ENCODE assay signal across 9 cellular contexts in genomic region chr15:33309602-33310276, GRCh38. TPM values are rescaled to one million over a fixed set of nuclear protein-coding genes. Genes with fewer than 3 reads are reported as not detected.
DNase-seq lines count a peak whose midpoint lies in the region; ATAC-seq and TF ChIP-seq lines count a peak whose summit lies in the region.
"Had no signal": no experiment of that assay in that cellular context is flagged by ENCODE, and none has a peak within 500 bp of the region (broad histone marks: within the 10 kb centered on the region; RNA-seq: fewer than 3 reads in every experiment).

No MANE protein-coding gene starts in this region.

- H3K27me3 ChIP-seq in cardiac muscle cell (peaks cover 57% of the 10 kb centered on the region), upper lobe of right lung (peaks cover 22% of the 10 kb centered on the region), upper lobe of left lung (peaks cover 0 to 14% (median 5%) of the 10 kb centered on the region in 4 donors)

- H3K4me1 ChIP-seq in cardiac muscle cell (ENCODE audit: low read depth) (no peaks in the 10 kb centered on the region), upper lobe of right lung (no peaks in the 10 kb centered on the region), upper lobe of left lung (peaks cover 0 to 8% (median 0%) of the 10 kb centered on the region in 4 donors)

- H3K9me3 ChIP-seq in cardiac muscle cell (ENCODE audit: low read depth) (no peaks in the 10 kb centered on the region), iPS-18c (ENCODE audit: control insufficient read depth, insufficient read depth, low read length) (no peaks in the 10 kb centered on the region), upper lobe of right lung (no peaks in the 10 kb centered on the region), upper lobe of left lung (no peaks in the 10 kb centered on the region)

- WGBS in upper lobe of left lung, 2 donors, result 46% methylated on average over 7 of the region's 7 CpGs

- peak; percentile 4 to 63 for DNase-seq in cardiac muscle cell (ENCODE audit: low read depth in 1 of 2, low spot score in 1 of 2)
- DNase-seq in Right ventricle myocardium inferior (ENCODE audit: missing footprints), result no peak
- DNase-seq in RPMI7951 (ENCODE audit: low read depth), result peak; percentile 25
- DNase-seq in upper lobe of right lung, result no peak
- DNase-seq in upper lobe of left lung, result no peak
- DNase-seq in LoVo (ENCODE audit: low spot score), result no peak
- DNase-seq: CD4-positive, alpha-beta memory T cell had no signal

- ATAC-seq in Right ventricle myocardium inferior (no peak), upper lobe of right lung (no peak), GM19324 (IDR thresholded peaks at IDR 0.05; ENCODE audit: low FRiP score, unreplicated experiment) (no peak), upper lobe of left lung (ENCODE audit: low FRiP score in 2 of 2) (no peak)

- H3K36me3 ChIP-seq in cardiac muscle cell (no peaks in the 10 kb centered on the region), upper lobe of right lung (no peaks in the 10 kb centered on the region), upper lobe of left lung (no peaks in the 10 kb centered on the region)

- TF ChIP-seq POLR2A in upper lobe of left lung (IDR thresholded peaks at IDR 0.05), result no peak

- intact Hi-C loops in Right ventricle myocardium inferior (cut with DNase I) (no loop called here), upper lobe of right lung (cut with DNase I) (no loop called here)

- TF ChIP-seq CTCF in cardiac muscle cell (IDR thresholded peaks at IDR 0.05; ENCODE audit: low read depth, low read length) (peak; percentile 21), upper lobe of right lung (IDR thresholded peaks at IDR 0.05) (peak; percentile 23), upper lobe of left lung (IDR thresholded peaks at IDR 0.05) (peak in 1 of 6 experiments; percentile 15)

- H3K4me3 ChIP-seq in cardiac muscle cell (no peak overlapping the region), iPS-18c (ENCODE audit: insufficient read depth, low read depth, low read length) (peak overlapping the region; percentile 69; the same call in 1 of the 2 replicates), upper lobe of right lung (no peak overlapping the region), upper lobe of left lung (no peak overlapping the region)

- H3K27ac ChIP-seq in cardiac muscle cell (no peak overlapping the region), upper lobe of right lung (no peak overlapping the region), upper lobe of left lung (no peak overlapping the region)

- no peak for TF ChIP-seq EP300 in upper lobe of left lung (IDR thresholded peaks at IDR 0.05)

RNA-seq across cellular contexts. Expression of gene RYR3, which starts 1.0 kb away (rescaled TPM):
- 0.39 and 0.42 TPM in 2 replicates for total RNA-seq in cardiac muscle cell
- polyA plus RNA-seq in cardiac muscle cell, result 0.54 and 0.72 TPM in 2 replicates
- total RNA-seq in Right ventricle myocardium inferior, result not detected
- under 0.01 TPM in 1 of 2 replicates, not detected in the other for total RNA-seq in RPMI7951 (2014; rRNA removed; shearing (Covaris generic))
- 0.61 TPM for total RNA-seq in upper lobe of right lung
- total RNA-seq in upper lobe of left lung, result under 1 TPM; under 0.01 to 0.34 (median 0.15) TPM
- total RNA-seq: CD4-positive, alpha-beta memory T cell had no signal

Comparison
In these comparisons a context has a peak if more than half of its experiments do, and no peak if none do; other contexts are left out.
1. DNase-seq: peak in cardiac muscle cell (2 of 2) and RPMI7951 (single experiment); none in Right ventricle myocardium inferior (single experiment), upper lobe of right lung (single experiment), upper lobe of left lung (0 of 2) and LoVo (single experiment).